ENCODE assay signal across 8 cellular contexts in the genomic region with DNA sequence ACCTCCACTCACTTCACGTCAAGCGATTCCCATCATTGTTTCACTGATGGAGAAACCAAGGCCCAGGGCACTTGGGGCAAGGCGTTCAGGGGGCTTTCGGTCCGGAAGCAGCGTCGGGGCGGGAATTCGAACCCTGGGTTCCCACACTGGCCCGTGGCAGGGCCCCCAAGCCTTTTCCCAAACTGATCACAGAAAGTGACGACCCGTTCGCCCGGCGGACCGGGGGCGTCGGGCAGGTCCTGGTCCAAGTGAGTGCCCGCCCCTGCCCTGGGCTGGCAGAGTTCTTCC. TPM values are rescaled to one million over a fixed set of nuclear protein-coding genes. Genes with fewer than 3 reads are reported as not detected.
DNase-seq lines count a peak whose midpoint lies in the region; ATAC-seq and TF ChIP-seq lines count a peak whose summit lies in the region.

No MANE protein-coding gene starts in this region.

- H3K36me3 ChIP-seq in SJSA1 (peaks cover 17% of the 10 kb centered on the region), gastroesophageal sphincter (peaks cover 0 to 22% of the 10 kb centered on the region in 2 donors)

- DNase-seq in NCI-H82 (lab: John Stamatoyannopoulos, UW) (peak; percentile 52), NCI-H82 treated with DMSO at 0.1 percent for 48 hours (lab: John Stamatoyannopoulos, UW; ENCODE audit: unreplicated experiment) (no peak), SJSA1 (ENCODE audit: low read depth in 1 of 2, low spot score in 2 of 2) (no peak), UCSD-AML1 (lab: John Stamatoyannopoulos, UW; ENCODE audit: unreplicated experiment) (no peak), activated gamma-delta T cell treated with Interleukin-2 at 50 U/mL for 16 hours (no peak), GM10248 (ENCODE audit: extremely low spot score) (no peak)
- DNase-seq in stimulated activated effector memory CD8-positive, alpha-beta T cell treated with anti-CD3 and anti-CD28 coated beads, Interleukin-12 subunit alpha, Interleukin-12 subunit beta, amount 100 ng/mL, for 72 hours (ENCODE audit: low spot score in 2 of 2), result no peak

- H3K4me1 ChIP-seq in SJSA1 (replicated peaks), result peaks cover 9% of the 10 kb centered on the region; the same call in 1 of the 2 replicates
- peaks cover 4 to 31% (median 7%) of the 10 kb centered on the region in 3 donors for H3K4me1 ChIP-seq in gastroesophageal sphincter

- H3K9me3 ChIP-seq in SJSA1 (replicated peaks) (no peaks in the 10 kb centered on the region), gastroesophageal sphincter (no peaks in the 10 kb centered on the region)

- no peak for TF ChIP-seq EP300 in gastroesophageal sphincter (IDR thresholded peaks at IDR 0.05)

- H3K4me3 ChIP-seq in SJSA1 (peak overlapping the region; percentile 61), gastroesophageal sphincter (peak overlapping the region; percentile 79 to 80)

- TF ChIP-seq CTCF in gastroesophageal sphincter (IDR thresholded peaks at IDR 0.05), result no peak
- no peak for TF ChIP-seq CTCF in GM10248 (IDR thresholded peaks at IDR 0.05; ENCODE audit: control extremely low read depth, extremely low read depth, low read depth, missing control alignments)

- CTCF ChIA-PET in GM10248 (lab: Yijun Ruan, JAX), result interaction anchor here (5.1 kb wide), 1 partner anchor 20 kb away, joined by 24 read pairs; no protein-coding TSS in a partner anchor

- H3K4me1 Mint-ChIP-seq in stimulated activated effector memory CD8-positive, alpha-beta T cell treated with anti-CD3 and anti-CD28 coated beads, Interleukin-12 subunit alpha, Interleukin-12 subunit beta, amount 100 ng/mL, for 72 hours, result peaks cover 40% of the 10 kb centered on the region

- peak overlapping the region; percentile 88 for H3K4me3 Mint-ChIP-seq in stimulated activated effector memory CD8-positive, alpha-beta T cell treated with anti-CD3 and anti-CD28 coated beads, Interleukin-12 subunit alpha, Interleukin-12 subunit beta, amount 100 ng/mL, for 72 hours

- TF ChIP-seq POLR2A in gastroesophageal sphincter (IDR thresholded peaks at IDR 0.05), result no peak

- H3K27ac Mint-ChIP-seq in stimulated activated effector memory CD8-positive, alpha-beta T cell treated with anti-CD3 and anti-CD28 coated beads, Interleukin-12 subunit alpha, Interleukin-12 subunit beta, amount 100 ng/mL, for 72 hours, result peak overlapping the region; percentile 99

- POLR2A ChIA-PET in GM10248 (lab: Yijun Ruan, JAX), result no interaction called here

- H3K36me3 Mint-ChIP-seq in stimulated activated effector memory CD8-positive, alpha-beta T cell treated with anti-CD3 and anti-CD28 coated beads, Interleukin-12 subunit alpha, Interleukin-12 subunit beta, amount 100 ng/mL, for 72 hours, result peaks cover 34% of the 10 kb centered on the region

- ATAC-seq in gastroesophageal sphincter, result no peak
- ATAC-seq in stimulated activated effector memory CD8-positive, alpha-beta T cell treated with anti-CD3 and anti-CD28 coated beads, Interleukin-12 subunit alpha, Interleukin-12 subunit beta, amount 100 ng/mL, for 72 hours, result no peak

- no peaks in the 10 kb centered on the region for H3K9me3 Mint-ChIP-seq in stimulated activated effector memory CD8-positive, alpha-beta T cell treated with anti-CD3 and anti-CD28 coated beads, Interleukin-12 subunit alpha, Interleukin-12 subunit beta, amount 100 ng/mL, for 72 hours

- 0 to 3% methylated on average over 7 to 8 of the region's 19 CpGs for WGBS in gastroesophageal sphincter (ENCODE audit: low coverage in 1 of 2), 2 donors

- H3K27ac ChIP-seq in SJSA1 (peak overlapping the region; percentile 96), gastroesophageal sphincter (peak overlapping the region; percentile 78 to 97 (median 96))

- no peaks in the 10 kb centered on the region for H3K27me3 ChIP-seq in SJSA1 (replicated peaks)
- no peaks in the 10 kb centered on the region for H3K27me3 ChIP-seq in gastroesophageal sphincter

RNA-seq across cellular contexts. Expression of a gene that starts 0.9 kb away (rescaled TPM):
- 5.2 and 16.8 TPM in 2 replicates for total RNA-seq in SJSA1 (2014; rRNA removed; shearing (Covaris generic))
- total RNA-seq in gastroesophageal sphincter, result 10 to 100 TPM; 19.1 to 26.1 (median 23.3) TPM

RNA-seq across cellular contexts. Expression of a gene that starts 9.1 kb away (rescaled TPM):
- total RNA-seq in SJSA1 (2014; rRNA removed; shearing (Covaris generic)), result 0.32 and 1.2 TPM in 2 replicates
- 1 to 10 TPM in 2 of 4 donors, under 1 TPM in 1, not detected in 1; 0.67 to 2.6 (median 1.2) TPM for total RNA-seq in gastroesophageal sphincter
